ENCODE assay signal across 18 cellular contexts in the genomic region with DNA sequence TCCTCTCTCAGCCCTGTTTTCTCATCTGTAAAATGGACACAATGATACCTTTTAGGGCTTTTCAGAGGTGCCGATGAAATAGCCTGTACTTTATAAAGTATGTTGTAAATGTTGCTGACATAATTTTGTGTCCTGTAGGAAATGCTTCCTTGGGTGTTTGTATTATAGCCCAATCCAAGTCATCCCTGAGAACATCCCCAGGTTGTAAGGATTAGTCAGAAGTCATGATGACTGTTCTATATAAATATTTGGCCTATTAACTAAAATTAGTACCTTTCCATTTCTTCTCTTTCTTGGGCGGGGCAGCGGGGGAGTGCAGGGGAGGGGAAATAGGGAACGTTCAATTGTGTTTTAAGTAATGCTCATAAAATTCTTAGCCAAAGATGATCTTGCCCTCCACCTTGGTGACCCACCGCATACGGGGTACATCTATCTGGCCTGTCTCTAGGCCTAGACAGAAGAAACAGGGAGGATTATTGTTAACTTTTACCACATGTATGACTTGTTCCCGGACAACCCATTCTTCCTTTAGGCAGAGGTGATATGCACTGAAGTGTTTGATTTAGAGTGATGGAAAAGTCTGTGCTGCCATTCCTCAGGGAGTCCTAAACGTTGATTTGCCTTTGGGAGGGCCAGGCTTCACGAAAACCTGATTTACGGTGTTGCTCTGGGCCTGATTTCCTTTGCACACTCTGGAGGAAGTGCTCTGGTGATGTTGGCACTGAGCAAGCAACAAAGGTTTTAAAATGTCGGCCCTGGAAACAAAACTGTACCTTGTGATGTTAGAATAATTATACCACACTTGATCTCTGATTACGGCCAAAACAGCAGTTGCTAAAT.
DNase-seq lines count a peak whose midpoint lies in the region; ATAC-seq and TF ChIP-seq lines count a peak whose summit lies in the region.
"Had no signal": no experiment of that assay in that cellular context is flagged by ENCODE, and none has a peak within 500 bp of the region (broad histone marks: within the 10 kb centered on the region; RNA-seq: fewer than 3 reads in every experiment).

No MANE protein-coding gene starts in this region.

- H3K4me3 ChIP-seq in PC-3 (ENCODE audit: low read length) (no peak overlapping the region), esophagus muscularis mucosa (no peak overlapping the region)
- H3K4me3 ChIP-seq: GM12878, psoas muscle had no signal

- TSS peak; percentile 40 for BruUV-seq in PC-3 (replicated peaks; lab: Mats Ljungman, UMichigan)

- no peaks in the 10 kb centered on the region for H3K27me3 ChIP-seq in CD4-positive, alpha-beta T cell (ENCODE audit: control insufficient read depth, insufficient read depth, low read length)
- H3K27me3 ChIP-seq in PC-3 (ENCODE audit: low read length) (no peaks in the 10 kb centered on the region), esophagus muscularis mucosa (no peaks in the 10 kb centered on the region)

- H3K36me3 Mint-ChIP-seq in CD4-positive, alpha-beta T cell (ENCODE audit: low read depth), result peaks cover 17% of the 10 kb centered on the region
- no peaks in the 10 kb centered on the region for H3K36me3 Mint-ChIP-seq in progenitor cell of endocrine pancreas (ENCODE audit: insufficient read depth)
- H3K36me3 Mint-ChIP-seq in activated naive CD8-positive, alpha-beta T cell treated with anti-CD3 and anti-CD28 coated beads for 36 hours, result peaks cover 11% of the 10 kb centered on the region

- H2AFZ ChIP-seq in PC-3 (ENCODE audit: low read length), result peak overlapping the region; percentile 41; the same call in 1 of the 2 replicates

- H3K36me3 ChIP-seq in PC-3 (ENCODE audit: low read depth, low read length) (no peaks in the 10 kb centered on the region; the same call in 1 of the 2 replicates), esophagus muscularis mucosa (no peaks in the 10 kb centered on the region)

- H3K9me2 ChIP-seq in PC-3 (replicated peaks; ENCODE audit: low read length), result no peaks in the 10 kb centered on the region

- H3K27ac Mint-ChIP-seq in CD4-positive, alpha-beta T cell, result peak overlapping the region; percentile 57
- peak overlapping the region; percentile 3 for H3K27ac Mint-ChIP-seq in progenitor cell of endocrine pancreas
- H3K27ac Mint-ChIP-seq in activated naive CD8-positive, alpha-beta T cell treated with anti-CD3 and anti-CD28 coated beads for 36 hours, result no peak overlapping the region
- H3K27ac Mint-ChIP-seq: activated naive CD4-positive, alpha-beta T cell treated with anti-CD3 and anti-CD28 coated beads, Interleukin-2, amount 50 U/mL, for 24 hours had no signal

- no peak for DNase-seq in CD4-positive, alpha-beta T cell
- DNase-seq in PC-3 (peak; percentile 76), esophagus muscularis mucosa (ENCODE audit: extremely low spot score) (no peak), progenitor cell of endocrine pancreas (ENCODE audit: low spot score, unreplicated experiment) (no peak), NCI-H1417 treated with DMSO at 0.1 percent for 48 hours (lab: John Stamatoyannopoulos, UW) (no peak), activated gamma-delta T cell treated with Interleukin-2 at 50 U/mL for 16 hours (no peak)
- no peak for DNase-seq in activated naive CD8-positive, alpha-beta T cell treated with anti-CD3 and anti-CD28 coated beads for 36 hours
- DNase-seq: activated CD8-positive, alpha-beta memory T cell treated with anti-CD3 and anti-CD28 coated beads, Interleukin-2, amount 50 U/mL, for 48 hours; AML-193; central memory CD4-positive, alpha-beta T cell; NCI-H187; psoas muscle; stimulated activated CD4-positive, alpha-beta T cell treated with anti-CD3 and anti-CD28 coated beads, Interleukin-2, amount 100 ng/mL, for 24 hours; SW 1271 had no signal

- peaks cover 34% of the 10 kb centered on the region for H3K4me1 ChIP-seq in PC-3 (ENCODE audit: insufficient read depth, low read length)
- H3K4me1 ChIP-seq in esophagus muscularis mucosa, result peaks cover 9 to 19% (median 15%) of the 10 kb centered on the region in 4 donors

- H3K9me3 Mint-ChIP-seq in CD4-positive, alpha-beta T cell, result no peaks in the 10 kb centered on the region
- H3K9me3 Mint-ChIP-seq in progenitor cell of endocrine pancreas (ENCODE audit: low read depth), result no peaks in the 10 kb centered on the region
- peaks cover 1% of the 10 kb centered on the region for H3K9me3 Mint-ChIP-seq in activated naive CD8-positive, alpha-beta T cell treated with anti-CD3 and anti-CD28 coated beads for 36 hours
- H3K9me3 Mint-ChIP-seq: activated naive CD4-positive, alpha-beta T cell treated with anti-CD3 and anti-CD28 coated beads, Interleukin-2, amount 50 U/mL, for 24 hours had no signal

- peak overlapping the region; percentile 58 for H3K9ac ChIP-seq in PC-3 (ENCODE audit: low read length)
- H3K9ac ChIP-seq: KMS-11 had no signal

- WGBS in esophagus muscularis mucosa, result 58% methylated on average over 12 of the region's 12 CpGs

- no peaks in the 10 kb centered on the region for H4K20me1 ChIP-seq in PC-3 (ENCODE audit: low read length)

- H3K9me3 ChIP-seq in CD4-positive, alpha-beta T cell (ENCODE audit: control insufficient read depth, low read length), result no peaks in the 10 kb centered on the region
- H3K9me3 ChIP-seq in PC-3 (ENCODE audit: low read length) (no peaks in the 10 kb centered on the region), esophagus muscularis mucosa (no peaks in the 10 kb centered on the region)
- H3K9me3 ChIP-seq: psoas muscle had no signal

- no peak overlapping the region for H3K27ac ChIP-seq in CD4-positive, alpha-beta T cell (ENCODE audit: low read depth, low read length)
- H3K27ac ChIP-seq in PC-3 (ENCODE audit: low read length) (peak overlapping the region; percentile 91), esophagus muscularis mucosa (replicated peaks in 1 of 4) (peak overlapping the region; percentile 48 to 65 (median 59))
- H3K27ac ChIP-seq: KMS-11, psoas muscle had no signal

- TF ChIP-seq POLR2A in esophagus muscularis mucosa (IDR thresholded peaks at IDR 0.05; ENCODE audit: low read depth), result no peak

- H3K4me1 Mint-ChIP-seq in CD4-positive, alpha-beta T cell (ENCODE audit: low read depth), result peaks cover 9% of the 10 kb centered on the region
- no peaks in the 10 kb centered on the region for H3K4me1 Mint-ChIP-seq in progenitor cell of endocrine pancreas (ENCODE audit: low read depth)
- no peaks in the 10 kb centered on the region for H3K4me1 Mint-ChIP-seq in activated naive CD8-positive, alpha-beta T cell treated with anti-CD3 and anti-CD28 coated beads for 36 hours

- no peaks in the 10 kb centered on the region for H3K79me2 ChIP-seq in PC-3 (ENCODE audit: low read length)

- POLR2A ChIA-PET in CD4-positive, alpha-beta T cell (lab: Charles Lee), result no interaction called here
- POLR2A ChIA-PET in PC-3 (lab: Charles Lee; ENCODE audit: unreplicated experiment), result interaction anchor here (0.6 kb wide), 1 partner anchor 16 kb away, joined by 3 read pairs; no protein-coding TSS in a partner anchor

- H3K4me2 ChIP-seq in PC-3 (ENCODE audit: low read length), result peak overlapping the region; percentile 60
- H3K4me2 ChIP-seq: KMS-11 had no signal

- no peaks in the 10 kb centered on the region for H3F3A ChIP-seq in PC-3 (ENCODE audit: low read length, unreplicated experiment)

- no peak for ATAC-seq in CD4-positive, alpha-beta T cell (ENCODE audit: poor library complexity)
- peak; percentile 81 for ATAC-seq in PC-3
- ATAC-seq in HG02852 (IDR thresholded peaks at IDR 0.05; ENCODE audit: unreplicated experiment), result no peak
- ATAC-seq: GM12878, psoas muscle had no signal

- intact Hi-C loops in CD4-positive, alpha-beta T cell (cut with DNase I, micrococcal nuclease), result no loop called here
- intact Hi-C loops in PC-3 (cut with micrococcal nuclease), result loop anchor here (1.0 to 5.0 kb wide), 4 partner anchors 24 to 146 kb away; a partner anchor contains a TSS
- intact Hi-C loops in esophagus muscularis mucosa (cut with DNase I), result no loop called here

- CTCF ChIA-PET in CD4-positive, alpha-beta T cell (lab: Charles Lee), result interaction anchor here (0.6 kb wide), 1 partner anchor 281 kb away, joined by 3 read pairs; no protein-coding TSS in a partner anchor
- CTCF ChIA-PET in PC-3 (lab: Charles Lee), result interaction anchor here (1.1 kb wide), 1 partner anchor 17 kb away, joined by 3 read pairs; no protein-coding TSS in a partner anchor

- no peak for TF ChIP-seq CTCF in CD4-positive, alpha-beta T cell (IDR thresholded peaks at IDR 0.05)
- no peak for TF ChIP-seq CTCF in PC-3 (conservative IDR thresholded peaks at IDR 0.05; ENCODE audit: low read depth, low read length)
- no peak for TF ChIP-seq CTCF in esophagus muscularis mucosa (IDR thresholded peaks at IDR 0.05)
- no peak for TF ChIP-seq CTCF in progenitor cell of endocrine pancreas (IDR thresholded peaks at IDR 0.05; ENCODE audit: unreplicated experiment)

- H3K27me3 Mint-ChIP-seq in CD4-positive, alpha-beta T cell, result no peaks in the 10 kb centered on the region
- H3K27me3 Mint-ChIP-seq in progenitor cell of endocrine pancreas, result no peaks in the 10 kb centered on the region
- no peaks in the 10 kb centered on the region for H3K27me3 Mint-ChIP-seq in activated naive CD8-positive, alpha-beta T cell treated with anti-CD3 and anti-CD28 coated beads for 36 hours
- H3K27me3 Mint-ChIP-seq: activated naive CD4-positive, alpha-beta T cell treated with anti-CD3 and anti-CD28 coated beads, Interleukin-2, amount 50 U/mL, for 24 hours had no signal

- no peak overlapping the region for H3K4me3 Mint-ChIP-seq in CD4-positive, alpha-beta T cell
- H3K4me3 Mint-ChIP-seq in progenitor cell of endocrine pancreas (ENCODE audit: low read depth), result no peak overlapping the region
- no peak overlapping the region for H3K4me3 Mint-ChIP-seq in activated naive CD8-positive, alpha-beta T cell treated with anti-CD3 and anti-CD28 coated beads for 36 hours
- H3K4me3 Mint-ChIP-seq: activated naive CD4-positive, alpha-beta T cell treated with anti-CD3 and anti-CD28 coated beads, Interleukin-2, amount 50 U/mL, for 24 hours had no signal

- TF ChIP-seq EP300 in esophagus muscularis mucosa (IDR thresholded peaks at IDR 0.05), result no peak
